In the genomic region with DNA sequence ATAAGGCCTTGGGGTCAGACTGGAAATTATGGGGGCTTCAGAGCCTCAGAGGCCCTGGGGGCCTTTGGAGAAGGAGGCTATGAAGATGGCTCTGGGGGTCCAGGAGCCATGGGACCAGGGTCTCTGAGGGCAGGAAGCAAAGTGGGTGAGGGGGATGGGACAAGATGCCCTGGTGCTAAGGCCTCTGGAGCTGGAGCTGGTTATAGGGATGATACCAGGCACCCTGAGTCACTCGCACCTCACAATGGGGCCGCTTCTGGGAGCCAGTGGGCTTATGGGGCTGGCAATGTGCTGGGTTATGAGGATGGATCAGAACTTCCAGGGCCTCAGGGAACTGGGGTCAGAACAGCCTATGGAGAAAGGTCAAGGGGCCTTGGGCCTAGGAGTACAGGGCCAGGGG, we compare ENCODE assay signal across 1 cellular context.
TF ChIP-seq lines count a peak whose summit lies in the region.

No MANE protein-coding gene starts in this region.

TF ChIP-seq in WTC11, 78 proteins besides CTCF, POLR2A, EP300 and RAD21 (continued from another document):
- TF ChIP-seq, protein P1, sequence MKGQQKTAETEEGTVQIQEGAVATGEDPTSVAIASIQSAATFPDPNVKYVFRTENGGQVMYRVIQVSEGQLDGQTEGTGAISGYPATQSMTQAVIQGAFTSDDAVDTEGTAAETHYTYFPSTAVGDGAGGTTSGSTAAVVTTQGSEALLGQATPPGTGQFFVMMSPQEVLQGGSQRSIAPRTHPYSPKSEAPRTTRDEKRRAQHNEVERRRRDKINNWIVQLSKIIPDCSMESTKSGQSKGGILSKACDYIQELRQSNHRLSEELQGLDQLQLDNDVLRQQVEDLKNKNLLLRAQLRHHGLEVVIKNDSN (CRISPR knock-in tag; IDR thresholded peaks at IDR 0.05) = no peak
- TF ChIP-seq, protein P2, sequence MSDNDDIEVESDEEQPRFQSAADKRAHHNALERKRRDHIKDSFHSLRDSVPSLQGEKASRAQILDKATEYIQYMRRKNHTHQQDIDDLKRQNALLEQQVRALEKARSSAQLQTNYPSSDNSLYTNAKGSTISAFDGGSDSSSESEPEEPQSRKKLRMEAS (CRISPR knock-in tag; IDR thresholded peaks at IDR 0.05) = no peak
TF ChIP-seq in WTC11: peak in this region for 0.
